Comparison of ENCODE assay signal across 10 cellular contexts in the genomic region with DNA sequence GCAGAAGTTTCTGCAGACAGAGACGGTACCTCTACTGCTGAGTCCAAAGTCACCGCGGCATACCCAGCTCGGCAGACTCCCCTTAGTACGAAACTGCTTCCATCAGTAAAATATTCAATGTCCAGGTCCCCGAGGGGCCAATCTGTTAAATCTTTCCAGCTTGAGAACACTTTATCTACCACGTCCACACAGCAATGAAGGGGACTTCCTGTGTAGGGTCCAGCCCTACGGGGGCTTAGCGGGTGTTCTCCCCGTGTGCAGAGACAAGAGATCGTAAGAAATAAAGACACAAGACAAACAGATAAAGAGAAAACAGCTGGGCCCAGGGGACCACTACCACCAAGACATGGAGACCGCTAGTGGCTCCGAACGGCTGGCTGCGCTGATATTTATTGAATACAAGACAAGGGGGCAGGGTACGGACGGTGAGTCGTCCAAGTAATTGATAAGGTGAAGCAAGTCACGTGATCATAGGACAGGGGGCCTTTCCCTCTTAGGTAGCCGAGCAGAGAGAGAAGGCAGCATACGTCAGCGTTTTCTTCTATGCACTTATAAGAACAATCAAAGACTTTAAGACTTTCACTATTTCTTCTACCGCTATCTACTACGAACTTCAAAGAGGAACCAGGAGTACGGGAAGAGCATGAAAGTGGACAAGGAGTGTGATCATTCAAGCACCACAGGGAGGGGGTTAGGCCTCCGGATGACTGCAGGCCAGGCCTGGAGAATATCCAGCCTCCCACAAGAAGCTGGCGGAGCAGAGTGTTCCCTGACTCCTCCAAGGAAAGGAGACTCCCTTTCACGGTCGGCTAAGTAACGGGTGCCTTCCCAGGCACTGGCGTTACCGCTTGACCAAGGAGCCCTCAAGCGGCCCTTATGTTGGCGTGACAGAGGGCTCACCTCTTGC. TPM values are rescaled to one million over a fixed set of nuclear protein-coding genes. Genes with fewer than 3 reads are reported as not detected.
DNase-seq lines count a peak whose midpoint lies in the region; ATAC-seq and TF ChIP-seq lines count a peak whose summit lies in the region.
"Not testable (repeated sequence)": the region's sequence is repeated elsewhere in the genome, so short reads cannot be mapped to it uniquely, and the experiment has no call there.
"Had no signal": no experiment of that assay in that cellular context is flagged by ENCODE, and none has a peak within 500 bp of the region (broad histone marks: within the 10 kb centered on the region; RNA-seq: fewer than 3 reads in every experiment).

No MANE protein-coding gene starts in this region.

- not testable (repeated sequence) for DNase-seq in IMR-90; activated T-cell treated with anti-CD3 and anti-CD28 coated beads, Interleukin-2, amount 50 U/mL, for 4 hours; lung (ENCODE audit: low spot score); stomach
- DNase-seq in caudate nucleus (lab: John Stamatoyannopoulos, UW) (peak in 3 of 61 donors; percentile 28 to 48 (median 30)), Right ventricle myocardium superior (peak; percentile 72), ovary (peak in 4 of 5 donors; percentile 79 to 86 (median 82))

- H2AFZ ChIP-seq in IMR-90 (replicated peaks; ENCODE audit: low read length, poor library complexity) = peak overlapping the region; percentile 70

- H3K27me3 Mint-ChIP-seq in activated T-cell treated with anti-CD3 and anti-CD28 coated beads, Interleukin-2, amount 50 U/mL, for 4 hours (ENCODE audit: low read depth) = not testable (repeated sequence)

- H4K91ac ChIP-seq in IMR-90 (ENCODE audit: insufficient read depth, low read depth, low read length) = 0 out of 2 replicates have a peak overlapping the region, but pooled peaks have one; percentile 14

- H3K9ac ChIP-seq in IMR-90 (ENCODE audit: low read depth, low read length) = not testable (repeated sequence)

- H3K14ac ChIP-seq in IMR-90 (replicated peaks; ENCODE audit: low read depth, low read length) = peak overlapping the region; percentile 42; the same call in 1 of the 2 replicates

- H3K9me1 ChIP-seq in IMR-90 (ENCODE audit: insufficient read depth, low read length) = not testable (repeated sequence)

- not testable (repeated sequence) for H2BK5ac ChIP-seq in IMR-90 (ENCODE audit: low read depth, low read length, poor library complexity, severe bottlenecking)

- not testable (repeated sequence) for H3K56ac ChIP-seq in IMR-90 (ENCODE audit: extremely low read depth, insufficient read depth, low read length)

- not testable (repeated sequence) for TF ChIP-seq EP300 in ovary (IDR thresholded peaks at IDR 0.05); stomach (IDR thresholded peaks at IDR 0.05)

- not testable (repeated sequence) for TF ChIP-seq CTCF in IMR-90 (conservative IDR thresholded peaks at IDR 0.05; ENCODE audit: low read depth, low read length); lung (IDR thresholded peaks at IDR 0.05; ENCODE audit: control extremely low read depth, extremely low read depth); ovary (IDR thresholded peaks at IDR 0.05); stomach (IDR thresholded peaks at IDR 0.05)

- not testable (repeated sequence) for H2AK5ac ChIP-seq in IMR-90 (ENCODE audit: low read depth, low read length)

- H3K9me3 Mint-ChIP-seq in activated T-cell treated with anti-CD3 and anti-CD28 coated beads, Interleukin-2, amount 50 U/mL, for 4 hours = not testable (repeated sequence)

- peak overlapping the region; percentile 2; the same call in 1 of the 2 replicates for H3K18ac ChIP-seq in IMR-90 (ENCODE audit: low read depth, low read length)

- intact Hi-C loops in IMR-90 (cut with micrococcal nuclease); Right ventricle myocardium superior (cut with DNase I); stomach (cut with DNase I; ENCODE audit: low total_unique reads): not testable (repeated sequence)
- intact Hi-C loops in ovary (cut with DNase I) = loop anchor here in 1 of 4 donors (5.0 kb wide), 1 partner anchor 32 kb away; no protein-coding TSS in a partner anchor

- BruUV-seq in IMR-90 (replicated peaks; lab: Mats Ljungman, UMichigan) = not testable (repeated sequence)

- not testable (repeated sequence) for H3K27me3 ChIP-seq in IMR-90 (ENCODE audit: control insufficient read depth, insufficient read depth, low read length); lung (ENCODE audit: control insufficient read depth, insufficient read depth); ovary; stomach

- H3K4me1 ChIP-seq in IMR-90 (ENCODE audit: control insufficient read depth, insufficient read depth, low read length) (peaks cover 16% of the 10 kb centered on the region), lung (ENCODE audit: control insufficient read depth in 2 of 2, insufficient read depth in 2 of 2, low read length in 2 of 2) (peaks cover 0 to 16% of the 10 kb centered on the region in 2 donors), ovary (ENCODE audit: insufficient read depth) (peaks cover 26% of the 10 kb centered on the region), stomach (peaks cover 22 to 59% (median 38%) of the 10 kb centered on the region in 4 donors)

- H3K23ac ChIP-seq in IMR-90 (ENCODE audit: low read depth, low read length) = not testable (repeated sequence)

- H4K20me1 ChIP-seq in IMR-90 (ENCODE audit: insufficient read depth, low read length) = not testable (repeated sequence)

- peak overlapping the region; percentile 25; the same call in 1 of the 2 replicates for H3K27ac ChIP-seq in IMR-90 (ENCODE audit: insufficient read depth, low read length)
- H3K27ac ChIP-seq in caudate nucleus (ENCODE audit: low read depth, low read length) = peak overlapping the region; percentile 54
- peak overlapping the region; percentile 83 to 84 for H3K27ac ChIP-seq in lung (ENCODE audit: low read depth in 1 of 2, low read length in 1 of 2)
- H3K27ac ChIP-seq in ovary = peak overlapping the region; percentile 83 to 94
- peak overlapping the region; percentile 35 to 91 (median 90) for H3K27ac ChIP-seq in stomach

- H4K5ac ChIP-seq in IMR-90 (ENCODE audit: low read depth, low read length) = peak overlapping the region; percentile 40

- not testable (repeated sequence) for H3K4ac ChIP-seq in IMR-90 (ENCODE audit: low read depth, low read length)

- not testable (repeated sequence) for H2BK120ac ChIP-seq in IMR-90 (ENCODE audit: low read depth, low read length)

- dilution Hi-C loops in IMR-90 (cut with HindIII; ENCODE audit: low sequenced_read_pairs, unreplicated experiment) = not testable (repeated sequence)

- H3K4me3 Mint-ChIP-seq in activated T-cell treated with anti-CD3 and anti-CD28 coated beads, Interleukin-2, amount 50 U/mL, for 4 hours = peak overlapping the region; percentile 14

- H3K36me3 Mint-ChIP-seq in activated T-cell treated with anti-CD3 and anti-CD28 coated beads, Interleukin-2, amount 50 U/mL, for 4 hours (ENCODE audit: insufficient read depth) = not testable (repeated sequence)

- H3K4me3 ChIP-seq in IMR-90 (ENCODE audit: insufficient read depth, low read depth, low read length); lung; stomach: not testable (repeated sequence)
- peak overlapping the region; percentile 17 for H3K4me3 ChIP-seq in ovary

- not testable (repeated sequence) for H3K9me3 ChIP-seq in IMR-90 (ENCODE audit: control insufficient read depth, insufficient read depth, low read length); lung (ENCODE audit: control insufficient read depth in 2 of 2, insufficient read depth in 1 of 2, low read length in 1 of 2); ovary; stomach

- H2AK9ac ChIP-seq in IMR-90 (replicated peaks; ENCODE audit: low read depth, low read length, poor library complexity) = not testable (repeated sequence)

- peaks cover 56% of the 10 kb centered on the region for H3K4me1 Mint-ChIP-seq in activated T-cell treated with anti-CD3 and anti-CD28 coated beads, Interleukin-2, amount 50 U/mL, for 4 hours (ENCODE audit: low read depth)

- not testable (repeated sequence) for ATAC-seq in IMR-90 (ENCODE audit: low read depth); activated T-cell treated with anti-CD3 and anti-CD28 coated beads, Interleukin-2, amount 50 U/mL, for 4 hours; lung (ENCODE audit: insufficient read depth, low FRiP score)
- ATAC-seq in Right ventricle myocardium superior (ENCODE audit: poor library complexity) = peak; percentile 18

- not testable (repeated sequence) for H2BK20ac ChIP-seq in IMR-90 (ENCODE audit: low read depth, low read length)

- not testable (repeated sequence) for H2BK15ac ChIP-seq in IMR-90 (ENCODE audit: low read depth, low read length)

- 31% methylated on average over 3 of the region's 34 CpGs; no CpG with 5 or more reads in 1 of the 2 experiments for WGBS in IMR-90 (ENCODE audit: extremely low coverage in 2 of 2, insufficient read length in 1 of 2), 2 experiments
- 59 to 61% methylated on average over 27 to 30 of the region's 34 CpGs for WGBS in lung, 2 donors
- 8 to 19% (median 10%) methylated on average over 29 to 31 of the region's 34 CpGs for WGBS in ovary, 3 donors
- 48 to 60% (median 57%) methylated on average over 26 to 30 of the region's 34 CpGs for WGBS in stomach, 5 donors

- in situ Hi-C loops in IMR-90 (cut with MboI; ENCODE audit: low sequenced_read_pairs) = not testable (repeated sequence)

- H3K36me3 ChIP-seq in IMR-90 (ENCODE audit: control insufficient read depth, insufficient read depth, low read length); lung (ENCODE audit: control insufficient read depth in 2 of 2, insufficient read depth in 2 of 2, low read length in 2 of 2); ovary; stomach: not testable (repeated sequence)

- POLR2A ChIA-PET in IMR-90 (lab: Charles Lee; ENCODE audit: unreplicated experiment) = not testable (repeated sequence)

- CTCF ChIA-PET in IMR-90 (lab: Yijun Ruan, JAX) = interaction anchor here (1.0 kb wide), 1 partner anchor 12 kb away, joined by 3 read pairs; no protein-coding TSS in a partner anchor

- TF ChIP-seq RAD21 in IMR-90 (IDR thresholded peaks at IDR 0.05; ENCODE audit: low read length) = not testable (repeated sequence)

- not testable (repeated sequence) for TF ChIP-seq POLR2A in IMR-90 (IDR thresholded peaks at IDR 0.05; ENCODE audit: low read depth, low read length); ovary (IDR thresholded peaks at IDR 0.05); stomach (IDR thresholded peaks at IDR 0.05)

- H4K8ac ChIP-seq in IMR-90 (ENCODE audit: low read depth in 2 of 2, low read length in 2 of 2) = peak overlapping the region; percentile 15 to 45; a peak in 2 of 4 replicates

- not testable (repeated sequence) for H3K4me2 ChIP-seq in IMR-90 (ENCODE audit: low read depth, low read length)

- H3K79me1 ChIP-seq in IMR-90 (ENCODE audit: low read depth in 1 of 2, low read length in 2 of 2) = not testable (repeated sequence)

RNA-seq across cellular contexts. Expression of gene IFITM3, which starts 4.2 kb away (rescaled TPM):
- total RNA-seq in IMR-90 (2012; rRNA removed) (40.9 and 52.5 TPM in 2 replicates), Right ventricle myocardium superior (287 TPM), lung (100 to 1,000 TPM; 191 to 903 TPM), ovary (1,000 to 10,000 TPM in 2 of 7 donors, 100 to 1,000 TPM in 5; 150 to 1,394 (median 665) TPM), stomach (100 to 1,000 TPM in 3 of 5 donors, 10 to 100 TPM in 2; 11.9 to 271 (median 127) TPM)
- polyA plus RNA-seq in IMR-90 (2012; rRNA removed) (906 and 1,008 TPM in 2 replicates), lung (1,000 to 10,000 TPM; 1,642 to 2,585 TPM), ovary (1,000 to 10,000 TPM in 1 of 2 donors, 100 to 1,000 TPM in 1; 506 to 1,096 TPM), stomach (1,000 to 10,000 TPM in 1 of 3 donors, 100 to 1,000 TPM in 2; 538 to 1,128 (median 677) TPM)
- 803 and 1,768 TPM in 2 replicates for polyA plus RNA-seq in IMR-90 (2012; cell fraction: cytosol; rRNA removed)
- polyA plus RNA-seq in IMR-90 (2012; cell fraction: nucleus; rRNA removed; ENCODE audit: low replicate concordance) = 153 and 347 TPM in 2 replicates
- 10 to 100 TPM in 2 of 3 donors, 1 to 10 TPM in 1; 5.3 to 24.6 (median 20.4) TPM for total RNA-seq in activated T-cell treated with anti-CD3 and anti-CD28 coated beads, Interleukin-2, amount 50 U/mL, for 4 hours

RNA-seq across cellular contexts. Expression of gene IFITM1, which starts 11.0 kb away (rescaled TPM):
- 14.4 and 24.2 TPM in 2 replicates for total RNA-seq in IMR-90 (2012; rRNA removed)
- 67.5 and 68.9 TPM in 2 replicates for polyA plus RNA-seq in IMR-90 (2012; rRNA removed)
- 54.7 and 163 TPM in 2 replicates for polyA plus RNA-seq in IMR-90 (2012; cell fraction: cytosol; rRNA removed)
- 25.1 and 28.0 TPM in 2 replicates for polyA plus RNA-seq in IMR-90 (2012; cell fraction: nucleus; rRNA removed; ENCODE audit: low replicate concordance)
- 100 to 1,000 TPM in 2 of 3 donors, 10 to 100 TPM in 1; 99.3 to 144 (median 120) TPM for total RNA-seq in activated T-cell treated with anti-CD3 and anti-CD28 coated beads, Interleukin-2, amount 50 U/mL, for 4 hours
- 83.1 TPM for total RNA-seq in Right ventricle myocardium superior
- total RNA-seq in lung = 100 to 1,000 TPM in 1 of 2 donors, 10 to 100 TPM in 1; 53.3 to 104 TPM
- polyA plus RNA-seq in lung = 100 to 1,000 TPM; 275 to 531 TPM
- total RNA-seq in ovary = 100 to 1,000 TPM; 317 to 760 (median 496) TPM
- 100 to 1,000 TPM; 211 to 748 TPM for polyA plus RNA-seq in ovary
- total RNA-seq in stomach = 10 to 100 TPM in 4 of 5 donors, 1 to 10 TPM in 1; 7.0 to 59.8 (median 17.3) TPM
- 100 to 1,000 TPM in 2 of 3 donors, 10 to 100 TPM in 1; 79.9 to 224 (median 119) TPM for polyA plus RNA-seq in stomach

RNA-seq across cellular contexts. Expression of gene IFITM2, which starts 17.2 kb away (rescaled TPM):
- total RNA-seq in IMR-90 (2012; rRNA removed) = 26.4 and 31.2 TPM in 2 replicates
- 564 and 600 TPM in 2 replicates for polyA plus RNA-seq in IMR-90 (2012; rRNA removed)
- polyA plus RNA-seq in IMR-90 (2012; cell fraction: cytosol; rRNA removed) = 588 and 1,067 TPM in 2 replicates
- 95.2 and 139 TPM in 2 replicates for polyA plus RNA-seq in IMR-90 (2012; cell fraction: nucleus; rRNA removed; ENCODE audit: low replicate concordance)
- total RNA-seq in activated T-cell treated with anti-CD3 and anti-CD28 coated beads, Interleukin-2, amount 50 U/mL, for 4 hours = 100 to 1,000 TPM; 197 to 257 (median 231) TPM
- total RNA-seq in Right ventricle myocardium superior = 194 TPM
- total RNA-seq in lung = 100 to 1,000 TPM in 1 of 2 donors, 10 to 100 TPM in 1; 75.7 to 656 TPM
- polyA plus RNA-seq in lung = 1,000 to 10,000 TPM; 1,063 to 4,189 TPM
- 1,000 to 10,000 TPM in 1 of 7 donors, 100 to 1,000 TPM in 6; 207 to 1,149 (median 546) TPM for total RNA-seq in ovary
- polyA plus RNA-seq in ovary = 100 to 1,000 TPM; 306 to 616 TPM
- total RNA-seq in stomach = 10 to 100 TPM in 4 of 5 donors, 1 to 10 TPM in 1; 8.8 to 61.7 (median 12.9) TPM
- polyA plus RNA-seq in stomach = 100 to 1,000 TPM; 276 to 394 (median 344) TPM

RNA-seq across cellular contexts. Expression of gene IFITM5, which starts 25.5 kb away (rescaled TPM):
- total RNA-seq in IMR-90 (2012; rRNA removed) (not detected in 2 replicates), Right ventricle myocardium superior (not detected), lung (not detected), ovary (not detected), stomach (under 1 TPM in 1 of 5 donors, not detected in 4; 0.73 TPM)
- polyA plus RNA-seq in IMR-90 (2012; rRNA removed) (not detected in 2 replicates), lung (not detected), ovary (not detected), stomach (not detected)
- polyA plus RNA-seq in IMR-90 (2012; cell fraction: cytosol; rRNA removed) = not detected in 2 replicates
- polyA plus RNA-seq in IMR-90 (2012; cell fraction: nucleus; rRNA removed; ENCODE audit: low replicate concordance) = not detected in 2 replicates
- total RNA-seq in activated T-cell treated with anti-CD3 and anti-CD28 coated beads, Interleukin-2, amount 50 U/mL, for 4 hours = not detected
- total RNA-seq: activated CD8-positive, alpha-beta T cell treated with anti-CD3 and anti-CD28 coated beads for 36 hours; kidney epithelial cell had no signal
- polyA plus RNA-seq: SK-N-SH had no signal

RNA-seq across cellular contexts. Expression of gene PGGHG, which starts 35.9 kb away (rescaled TPM):
- total RNA-seq in IMR-90 (2012; rRNA removed) = 1.4 and 1.8 TPM in 2 replicates
- polyA plus RNA-seq in IMR-90 (2012; rRNA removed) = 16.2 and 17.0 TPM in 2 replicates
- 2.1 and 3.3 TPM in 2 replicates for polyA plus RNA-seq in IMR-90 (2012; cell fraction: cytosol; rRNA removed)
- polyA plus RNA-seq in IMR-90 (2012; cell fraction: nucleus; rRNA removed; ENCODE audit: low replicate concordance) = 170 and 305 TPM in 2 replicates
- total RNA-seq in activated T-cell treated with anti-CD3 and anti-CD28 coated beads, Interleukin-2, amount 50 U/mL, for 4 hours = 10 to 100 TPM; 16.6 to 76.3 (median 28.3) TPM
- total RNA-seq in Right ventricle myocardium superior = 6.1 TPM
- total RNA-seq in lung = 10 to 100 TPM; 21.6 to 63.3 TPM
- polyA plus RNA-seq in lung = 100 to 1,000 TPM; 112 to 145 TPM
- 10 to 100 TPM in 4 of 7 donors, 1 to 10 TPM in 3; 3.3 to 21.3 (median 10.6) TPM for total RNA-seq in ovary
- polyA plus RNA-seq in ovary = 1 to 10 TPM in 1 of 2 donors, under 1 TPM in 1; 0.25 to 6.1 TPM
- total RNA-seq in stomach = 10 to 100 TPM in 4 of 5 donors, 1 to 10 TPM in 1; 3.5 to 34.8 (median 11.9) TPM
- polyA plus RNA-seq in stomach = 10 to 100 TPM; 14.4 to 44.0 (median 20.7) TPM

Comparison
In these comparisons a context has a peak if more than half of its experiments do, and no peak if none do; other contexts are left out.
1. H3K27ac ChIP-seq: peak in every context shown above with its lines; median percentile 90 in stomach; 88 in ovary; 84 in lung; 54 in caudate nucleus; 25 in IMR-90.